1 cellular context compared by ENCODE assay signal in genomic region chrX:40298569-40298968, GRCh38.
TF ChIP-seq lines count a peak whose summit lies in the region.

No MANE protein-coding gene starts in this region.

TF ChIP-seq in H1, 55 proteins besides CTCF, POLR2A, EP300 and RAD21:
- TF ChIP-seq BACH1 (IDR thresholded peaks at IDR 0.05; ENCODE audit: low read length) (no peak), CREB1 (IDR thresholded peaks at IDR 0.05) (no peak), BCL11A (IDR thresholded peaks at IDR 0.05; ENCODE audit: low read depth in 2 of 2, low read length in 2 of 2) (no peak)
